ENCODE assay signal across 6 cellular contexts in the genomic region with DNA sequence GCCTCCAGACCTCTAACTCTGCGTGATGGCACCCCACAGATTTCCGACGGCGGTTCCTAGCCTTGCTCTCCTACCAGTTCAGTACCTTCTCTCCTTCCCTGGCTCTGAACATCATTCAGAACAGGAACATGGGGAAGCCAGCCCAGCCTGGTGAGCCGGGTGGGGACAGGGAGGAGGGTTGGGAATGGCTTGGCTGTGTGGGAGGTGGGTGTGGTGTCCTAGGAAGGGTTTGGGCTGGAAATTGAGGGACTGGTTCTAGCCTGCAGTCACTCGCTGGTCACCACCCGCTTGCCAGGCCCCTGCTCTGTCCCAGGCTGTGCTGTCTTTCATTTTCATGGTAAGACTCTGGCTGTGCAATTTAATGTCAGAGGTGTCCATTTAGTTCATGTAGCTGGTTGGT.
"Had no signal": no experiment of that assay in that cellular context is flagged by ENCODE, and none has a peak within 500 bp of the region (broad histone marks: within the 10 kb centered on the region; RNA-seq: fewer than 3 reads in every experiment).

No MANE protein-coding gene starts in this region.

- H3K27ac Mint-ChIP-seq: GM23338, HFFc6 had no signal

- H3K4me1 Mint-ChIP-seq: GM23338, H9, IgD-negative memory B cell had no signal

- H3K4me3 Mint-ChIP-seq: GM23338, H9, HFFc6, IgD-negative memory B cell had no signal

- DNase-seq: H9, HCEC 1CT, HFFc6 had no signal

- H3K27ac ChIP-seq: HL-60 had no signal

- H3K4me3 ChIP-seq: GM23338 had no signal

- H3K9me3 Mint-ChIP-seq: GM23338, H9, HFFc6, IgD-negative memory B cell had no signal

- H3K27me3 Mint-ChIP-seq: IgD-negative memory B cell had no signal
